In the genomic region with DNA sequence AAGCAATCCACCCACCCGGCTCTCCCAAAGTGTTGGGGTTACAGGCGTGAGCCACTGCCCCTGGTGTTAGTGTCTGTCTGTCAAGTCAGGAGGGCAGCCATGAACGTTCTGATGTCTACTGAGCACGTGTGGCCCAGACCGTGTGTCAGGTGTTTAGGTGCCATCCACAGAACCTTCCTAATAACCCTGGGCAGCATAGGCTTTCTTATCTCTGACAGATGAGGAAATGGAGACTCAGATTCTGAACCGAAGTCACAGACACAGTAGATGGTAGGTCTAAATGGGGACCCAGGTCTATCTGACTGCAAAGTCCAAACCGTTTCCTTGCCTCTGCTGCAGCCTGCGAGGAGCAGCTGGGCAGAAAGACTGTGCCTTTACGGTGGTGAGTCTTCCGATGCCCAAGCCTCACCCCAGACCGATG, we compare ENCODE assay signal across 8 cellular contexts. TPM values are rescaled to one million over a fixed set of nuclear protein-coding genes. Genes with fewer than 3 reads are reported as not detected.
DNase-seq lines count a peak whose midpoint lies in the region; ATAC-seq and TF ChIP-seq lines count a peak whose summit lies in the region.

No MANE protein-coding gene starts in this region.

- no peaks in the 10 kb centered on the region for H3K36me3 ChIP-seq in SK-N-SH (replicated peaks in 1 of 2; ENCODE audit: control insufficient read depth in 1 of 2, insufficient read depth in 2 of 2, low read length in 1 of 2)
- no peaks in the 10 kb centered on the region for H3K36me3 ChIP-seq in hepatocyte (replicated peaks; ENCODE audit: insufficient read depth, low read depth)
- H3K36me3 ChIP-seq in stomach, result no peaks in the 10 kb centered on the region

- DNase-seq in SK-N-SH (no peak), hepatocyte (ENCODE audit: low spot score) (no peak), stomach (no peak), hippocampal formation (lab: John Stamatoyannopoulos, UW) (no peak)
- no peak for DNase-seq in T-helper 2 cell treated with Interferon-gamma antibody and Interleukin-4, amounts not matched to agents 5 μg/mL and 100 μg/mL, for 36 hours (ENCODE audit: low spot score)
- DNase-seq in activated CD8-positive, alpha-beta memory T cell treated with anti-CD3 and anti-CD28 coated beads for 24 hours, result no peak

- TF ChIP-seq EP300 in SK-N-SH (IDR thresholded peaks at IDR 0.05; ENCODE audit: borderline replicate concordance in 1 of 2, low read depth in 1 of 2, low read length in 1 of 2) (no peak), stomach (IDR thresholded peaks at IDR 0.05) (no peak)

- TF ChIP-seq CTCF in SK-N-SH (IDR thresholded peaks at IDR 0.05) (no peak), hepatocyte (IDR thresholded peaks at IDR 0.05; ENCODE audit: poor library complexity) (no peak), stomach (IDR thresholded peaks at IDR 0.05) (no peak)

- ATAC-seq in SK-N-SH treated with all-trans-retinoic acid at 6 μM for 48 hours, result no peak
- ATAC-seq in GM21825 (IDR thresholded peaks at IDR 0.05; ENCODE audit: unreplicated experiment), result no peak

- H3K4me1 Mint-ChIP-seq in T-helper 2 cell treated with Interferon-gamma antibody and Interleukin-4, amounts not matched to agents 5 μg/mL and 100 μg/mL, for 36 hours (ENCODE audit: low read depth), result peaks cover 64% of the 10 kb centered on the region

- H3K27me3 Mint-ChIP-seq in T-helper 2 cell treated with Interferon-gamma antibody and Interleukin-4, amounts not matched to agents 5 μg/mL and 100 μg/mL, for 36 hours (ENCODE audit: low read depth), result no peaks in the 10 kb centered on the region

- no peaks in the 10 kb centered on the region for H3K36me3 Mint-ChIP-seq in T-helper 2 cell treated with Interferon-gamma antibody and Interleukin-4, amounts not matched to agents 5 μg/mL and 100 μg/mL, for 36 hours (ENCODE audit: low read depth)

- H3K4me3 Mint-ChIP-seq in T-helper 2 cell treated with Interferon-gamma antibody and Interleukin-4, amounts not matched to agents 5 μg/mL and 100 μg/mL, for 36 hours, result peak overlapping the region; percentile 77

- CTCF ChIA-PET in SK-N-SH (lab: Yijun Ruan, JAX), result interaction anchor here (1.1 to 3.4 kb wide), 5 partner anchors 10 to 149 kb away, joined by 3 to 16 read pairs (median 9); no protein-coding TSS in a partner anchor

- no peaks in the 10 kb centered on the region for H3K9me3 Mint-ChIP-seq in T-helper 2 cell treated with Interferon-gamma antibody and Interleukin-4, amounts not matched to agents 5 μg/mL and 100 μg/mL, for 36 hours

- POLR2A ChIA-PET in SK-N-SH (lab: Yijun Ruan, JAX), result no interaction called here

- peaks cover 4% of the 10 kb centered on the region for H3F3A ChIP-seq in SK-N-SH (replicated peaks; ENCODE audit: insufficient read depth)

- H3K27ac Mint-ChIP-seq in T-helper 2 cell treated with Interferon-gamma antibody and Interleukin-4, amounts not matched to agents 5 μg/mL and 100 μg/mL, for 36 hours, result no peak overlapping the region

- peak overlapping the region; percentile 55 to 76 for H3K4me3 ChIP-seq in SK-N-SH (ENCODE audit: low read depth in 2 of 2, low read length in 1 of 2)
- H3K4me3 ChIP-seq in hepatocyte, result peak overlapping the region; percentile 60
- peak overlapping the region; percentile 65 to 79 (median 74) for H3K4me3 ChIP-seq in stomach

- peak overlapping the region; percentile 92; the same call in 1 of the 2 replicates for H3K4me2 ChIP-seq in SK-N-SH
- peak overlapping the region; percentile 94 for H3K4me2 ChIP-seq in hepatocyte

- no peak for TF ChIP-seq RAD21 in SK-N-SH (IDR thresholded peaks at IDR 0.05; ENCODE audit: low read length)

- no peaks in the 10 kb centered on the region for H3K27me3 ChIP-seq in SK-N-SH (ENCODE audit: insufficient read depth)
- no peaks in the 10 kb centered on the region for H3K27me3 ChIP-seq in hepatocyte
- no peaks in the 10 kb centered on the region for H3K27me3 ChIP-seq in stomach

- intact Hi-C loops in stomach (cut with DNase I; ENCODE audit: low total_unique reads), result loop anchor here (10.0 kb wide), 1 partner anchor 60 kb away; no protein-coding TSS in a partner anchor

- H3K9me3 ChIP-seq in SK-N-SH (no peaks in the 10 kb centered on the region), hepatocyte (ENCODE audit: low read depth) (no peaks in the 10 kb centered on the region), stomach (no peaks in the 10 kb centered on the region)

- H2AFZ ChIP-seq in SK-N-SH (ENCODE audit: low read depth) (peak overlapping the region; percentile 90; the same call in 1 of the 2 replicates), hepatocyte (peak overlapping the region; percentile 22)

- WGBS in SK-N-SH (ENCODE audit: low lambda C conversion rate), result 74% methylated on average over 11 of the region's 11 CpGs
- WGBS in hepatocyte (ENCODE audit: low lambda C conversion rate, missing lambda C conversion rate), result 66% methylated on average over 11 of the region's 11 CpGs
- 36 to 60% (median 41%) methylated on average over 4 to 11 of the region's 11 CpGs for WGBS in stomach, 5 donors

- H3K79me2 ChIP-seq in SK-N-SH (ENCODE audit: insufficient read depth) (no peaks in the 10 kb centered on the region; the same call in 1 of the 2 replicates), hepatocyte (peaks cover 10% of the 10 kb centered on the region)

- no peak for TF ChIP-seq POLR2A in stomach (IDR thresholded peaks at IDR 0.05)

- H3K4me1 ChIP-seq in SK-N-SH (ENCODE audit: control insufficient read depth in 1 of 2, insufficient read depth in 2 of 2, low read depth in 1 of 2, low read length in 1 of 2), result peaks cover 3 to 12% of the 10 kb centered on the region in 2 experiments; a peak in 2 of 4 replicates
- peaks cover 37% of the 10 kb centered on the region for H3K4me1 ChIP-seq in hepatocyte (ENCODE audit: insufficient read depth)
- peaks cover 37 to 73% (median 46%) of the 10 kb centered on the region in 4 donors for H3K4me1 ChIP-seq in stomach

- H3K9ac ChIP-seq in SK-N-SH, result no peak overlapping the region

- H3K9me2 ChIP-seq in SK-N-SH, result no peaks in the 10 kb centered on the region
- H3K9me2 ChIP-seq in hepatocyte (replicated peaks; ENCODE audit: insufficient read depth), result no peaks in the 10 kb centered on the region

- no peaks in the 10 kb centered on the region for H4K20me1 ChIP-seq in SK-N-SH (ENCODE audit: insufficient read depth)
- no peaks in the 10 kb centered on the region for H4K20me1 ChIP-seq in hepatocyte (ENCODE audit: insufficient read depth, poor library complexity, severe bottlenecking)

- H3K27ac ChIP-seq in SK-N-SH (ENCODE audit: low read depth in 2 of 2, low read length in 1 of 2) (peak overlapping the region in 1 of 2 experiments; percentile 81; a peak in 1 of 4 replicates), hepatocyte (peak overlapping the region; percentile 96), stomach (peak overlapping the region; percentile 88 to 99 (median 98))

TF ChIP-seq in SK-N-SH, 30 proteins besides CTCF, POLR2A, EP300 and RAD21:
- TF ChIP-seq, protein P1, sequence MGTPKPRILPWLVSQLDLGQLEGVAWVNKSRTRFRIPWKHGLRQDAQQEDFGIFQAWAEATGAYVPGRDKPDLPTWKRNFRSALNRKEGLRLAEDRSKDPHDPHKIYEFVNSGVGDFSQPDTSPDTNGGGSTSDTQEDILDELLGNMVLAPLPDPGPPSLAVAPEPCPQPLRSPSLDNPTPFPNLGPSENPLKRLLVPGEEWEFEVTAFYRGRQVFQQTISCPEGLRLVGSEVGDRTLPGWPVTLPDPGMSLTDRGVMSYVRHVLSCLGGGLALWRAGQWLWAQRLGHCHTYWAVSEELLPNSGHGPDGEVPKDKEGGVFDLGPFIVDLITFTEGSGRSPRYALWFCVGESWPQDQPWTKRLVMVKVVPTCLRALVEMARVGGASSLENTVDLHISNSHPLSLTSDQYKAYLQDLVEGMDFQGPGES (IDR thresholded peaks at IDR 0.05; ENCODE audit: low read depth, low read length), result no peak
- TF ChIP-seq FOXM1 (IDR thresholded peaks at IDR 0.05; ENCODE audit: low read depth) (no peak), FOXJ3 (CRISPR knock-in tag; IDR thresholded peaks at IDR 0.05) (no peak), GABPA (IDR thresholded peaks at IDR 0.05; ENCODE audit: low read depth) (no peak), ELF1 (IDR thresholded peaks at IDR 0.05) (no peak)
TF ChIP-seq in SK-N-SH: peak in this region for 0.

TF ChIP-seq in SK-N-SH treated with all-trans-retinoic acid at 6 μM for 48 hours, 23 proteins besides CTCF, POLR2A, EP300 and RAD21 (continues in another document):
- TF ChIP-seq, protein P2, sequence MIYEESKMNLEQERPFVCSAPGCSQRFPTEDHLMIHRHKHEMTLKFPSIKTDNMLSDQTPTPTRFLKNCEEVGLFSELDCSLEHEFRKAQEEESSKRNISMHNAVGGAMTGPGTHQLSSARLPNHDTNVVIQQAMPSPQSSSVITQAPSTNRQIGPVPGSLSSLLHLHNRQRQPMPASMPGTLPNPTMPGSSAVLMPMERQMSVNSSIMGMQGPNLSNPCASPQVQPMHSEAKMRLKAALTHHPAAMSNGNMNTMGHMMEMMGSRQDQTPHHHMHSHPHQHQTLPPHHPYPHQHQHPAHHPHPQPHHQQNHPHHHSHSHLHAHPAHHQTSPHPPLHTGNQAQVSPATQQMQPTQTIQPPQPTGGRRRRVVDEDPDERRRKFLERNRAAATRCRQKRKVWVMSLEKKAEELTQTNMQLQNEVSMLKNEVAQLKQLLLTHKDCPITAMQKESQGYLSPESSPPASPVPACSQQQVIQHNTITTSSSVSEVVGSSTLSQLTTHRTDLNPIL (CRISPR knock-in tag; IDR thresholded peaks at IDR 0.05; ENCODE audit: low read depth), result no peak
- TF ChIP-seq OSR1 (CRISPR knock-in tag; IDR thresholded peaks at IDR 0.05), result no peak
- TF ChIP-seq, protein P3, sequence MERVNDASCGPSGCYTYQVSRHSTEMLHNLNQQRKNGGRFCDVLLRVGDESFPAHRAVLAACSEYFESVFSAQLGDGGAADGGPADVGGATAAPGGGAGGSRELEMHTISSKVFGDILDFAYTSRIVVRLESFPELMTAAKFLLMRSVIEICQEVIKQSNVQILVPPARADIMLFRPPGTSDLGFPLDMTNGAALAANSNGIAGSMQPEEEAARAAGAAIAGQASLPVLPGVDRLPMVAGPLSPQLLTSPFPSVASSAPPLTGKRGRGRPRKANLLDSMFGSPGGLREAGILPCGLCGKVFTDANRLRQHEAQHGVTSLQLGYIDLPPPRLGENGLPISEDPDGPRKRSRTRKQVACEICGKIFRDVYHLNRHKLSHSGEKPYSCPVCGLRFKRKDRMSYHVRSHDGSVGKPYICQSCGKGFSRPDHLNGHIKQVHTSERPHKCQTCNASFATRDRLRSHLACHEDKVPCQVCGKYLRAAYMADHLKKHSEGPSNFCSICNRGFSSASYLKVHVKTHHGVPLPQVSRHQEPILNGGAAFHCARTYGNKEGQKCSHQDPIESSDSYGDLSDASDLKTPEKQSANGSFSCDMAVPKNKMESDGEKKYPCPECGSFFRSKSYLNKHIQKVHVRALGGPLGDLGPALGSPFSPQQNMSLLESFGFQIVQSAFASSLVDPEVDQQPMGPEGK (CRISPR knock-in tag; IDR thresholded peaks at IDR 0.05; ENCODE audit: borderline replicate concordance), result no peak
- no peak for TF ChIP-seq CSDC2 (CRISPR knock-in tag; IDR thresholded peaks at IDR 0.05)
- TF ChIP-seq GLIS3 (CRISPR knock-in tag; IDR thresholded peaks at IDR 0.05), result no peak

RNA-seq across cellular contexts. Expression of a gene that starts 0.6 kb away (rescaled TPM):
- polyA plus RNA-seq in SK-N-SH (2012; rRNA removed) (1.4 and 2.8 TPM in 2 replicates), hepatocyte (38.5 and 39.2 TPM in 2 replicates), stomach (1 to 10 TPM; 1.9 to 4.1 (median 4.0) TPM)
- polyA plus RNA-seq in SK-N-SH (2012; cell fraction: cytosol; rRNA removed), result 0.97 and 1.5 TPM in 2 replicates
- 1.8 and 3.7 TPM in 2 replicates for polyA plus RNA-seq in SK-N-SH (2012; cell fraction: nucleus; rRNA removed)
- total RNA-seq in hepatocyte (35.1 and 58.0 TPM in 2 replicates), stomach (10 to 100 TPM; 12.7 to 73.9 (median 37.4) TPM)
